Comparison of ENCODE assay signal across 28 cellular contexts in genomic region chr2:180268006-180268405, GRCh38.
"Had no signal": no experiment of that assay in that cellular context is flagged by ENCODE, and none has a peak within 500 bp of the region (broad histone marks: within the 10 kb centered on the region; RNA-seq: fewer than 3 reads in every experiment).

No MANE protein-coding gene starts in this region.

- H3K9me3 ChIP-seq: lower lobe of right lung, right lobe of liver, thyroid gland, upper lobe of left lung, vagina had no signal

- ATAC-seq: left lung; lower lobe of right lung; natural killer cell; right lobe of liver; stimulated activated naive B cell treated with anti-CD40 and anti-IgM and Interleukin-4, amounts not matched to agents 10 μg/mL and 1 μg/mL and 100 μg/mL, for 72 hours; T-helper 17 cell had no signal

- H3K36me3 Mint-ChIP-seq: brain; natural killer cell; stimulated activated naive B cell treated with anti-CD40 and anti-IgM and Interleukin-4, amounts not matched to agents 10 μg/mL and 1 μg/mL and 100 μg/mL, for 72 hours had no signal

- H3K27ac Mint-ChIP-seq: activated CD4-positive, alpha-beta memory T cell treated with anti-CD3 and anti-CD28 coated beads, Interleukin-2, amount 10 ng/mL, durations not matched to agents 7 days and 5 days; activated CD4-positive, alpha-beta T cell treated with anti-CD3 and anti-CD28 coated beads, Interleukin-2, amount 10 ng/mL, durations not matched to agents 7 days and 5 days; activated T-cell treated with anti-CD3 and anti-CD28 coated beads, Interleukin-2, amount 50 U/mL, for 24 hours; brain; natural killer cell; stimulated activated naive B cell treated with anti-CD40 and anti-IgM and Interleukin-4, amounts not matched to agents 10 μg/mL and 1 μg/mL and 100 μg/mL, for 72 hours; T-helper 17 cell had no signal

- H3K36me3 ChIP-seq: esophagus muscularis mucosa, left lung, lower lobe of right lung, right lobe of liver, stomach, thyroid gland, upper lobe of left lung, vagina, WERI-Rb-1 had no signal

- H3K27me3 ChIP-seq: esophagus muscularis mucosa, left lung, right lobe of liver, stomach, thyroid gland, upper lobe of left lung, vagina had no signal

- H3K9me3 Mint-ChIP-seq: activated CD4-positive, alpha-beta memory T cell treated with anti-CD3 and anti-CD28 coated beads, Interleukin-2, amount 10 ng/mL, durations not matched to agents 7 days and 5 days; activated CD4-positive, alpha-beta T cell treated with anti-CD3 and anti-CD28 coated beads, Interleukin-2, amount 10 ng/mL, durations not matched to agents 7 days and 5 days had no signal

- DNase-seq: activated CD4-positive, alpha-beta memory T cell treated with anti-CD3 and anti-CD28 coated beads, Interleukin-2, amount 10 ng/mL, durations not matched to agents 7 days and 5 days; activated CD4-positive, alpha-beta T cell treated with anti-CD3 and anti-CD28 coated beads, Interleukin-2, amount 10 ng/mL, durations not matched to agents 7 days and 5 days; activated CD4-positive, CD25-positive, alpha-beta regulatory T cell treated with anti-CD3 and anti-CD28 coated beads, Interleukin-2, amount 50 U/mL, for 72 hours; activated CD8-positive, alpha-beta memory T cell treated with anti-CD3 and anti-CD28 coated beads, Interleukin-2, amount 50 U/mL, for 48 hours; activated gamma-delta T cell treated with Interleukin-2 at 50 U/mL for 16 hours; activated naive CD4-positive, alpha-beta T cell treated with anti-CD3 and anti-CD28 coated beads, Interleukin-2, amount 50 U/mL, for 16 hours; activated T-cell treated with anti-CD3 and anti-CD28 coated beads, Interleukin-2, amount 50 U/mL, for 24 hours; anterior cingulate cortex; left lung; lower lobe of right lung; mesenchymal stem cell; natural killer cell; posterior cingulate gyrus; right lobe of liver; stimulated activated CD4-positive, alpha-beta T cell treated with anti-CD3 and anti-CD28 coated beads, Interleukin-1b, Interleukin-23, amount 100 ng/mL, for 48 hours; stimulated activated CD4-positive, alpha-beta T cell treated with anti-CD3 and anti-CD28 coated beads, Interleukin-4, amount 100 ng/mL, for 4 hours; stimulated activated CD8-positive, alpha-beta memory T cell treated with anti-CD3 and anti-CD28 coated beads, Interleukin-4, amount 100 ng/mL, for 48 hours; stimulated activated naive B cell treated with anti-CD40 and anti-IgM and Interleukin-4, amounts not matched to agents 10 μg/mL and 1 μg/mL and 100 μg/mL, for 72 hours; stomach; T-helper 17 cell; T1000; thyroid gland; upper lobe of left lung; WERI-Rb-1 had no signal

- H3K4me3 Mint-ChIP-seq: activated CD4-positive, alpha-beta memory T cell treated with anti-CD3 and anti-CD28 coated beads, Interleukin-2, amount 10 ng/mL, durations not matched to agents 7 days and 5 days; activated CD4-positive, alpha-beta T cell treated with anti-CD3 and anti-CD28 coated beads, Interleukin-2, amount 10 ng/mL, durations not matched to agents 7 days and 5 days; activated T-cell treated with anti-CD3 and anti-CD28 coated beads, Interleukin-2, amount 50 U/mL, for 24 hours; brain; natural killer cell; stimulated activated naive B cell treated with anti-CD40 and anti-IgM and Interleukin-4, amounts not matched to agents 10 μg/mL and 1 μg/mL and 100 μg/mL, for 72 hours; T-helper 17 cell had no signal

- H3K4me3 ChIP-seq: esophagus muscularis mucosa, left lung, lower lobe of right lung, right lobe of liver, skin epidermis, stomach, thyroid gland, upper lobe of left lung, vagina had no signal

- H3K27ac ChIP-seq: esophagus muscularis mucosa, left lung, lower lobe of right lung, right lobe of liver, skin epidermis, stomach, thyroid gland, upper lobe of left lung, vagina, WERI-Rb-1 had no signal

- H3K27me3 Mint-ChIP-seq: activated CD4-positive, alpha-beta memory T cell treated with anti-CD3 and anti-CD28 coated beads, Interleukin-2, amount 10 ng/mL, durations not matched to agents 7 days and 5 days; activated CD4-positive, alpha-beta T cell treated with anti-CD3 and anti-CD28 coated beads, Interleukin-2, amount 10 ng/mL, durations not matched to agents 7 days and 5 days; activated T-cell treated with anti-CD3 and anti-CD28 coated beads, Interleukin-2, amount 50 U/mL, for 24 hours; brain; stimulated activated naive B cell treated with anti-CD40 and anti-IgM and Interleukin-4, amounts not matched to agents 10 μg/mL and 1 μg/mL and 100 μg/mL, for 72 hours; T-helper 17 cell had no signal

- H3K4me1 Mint-ChIP-seq: activated CD4-positive, alpha-beta memory T cell treated with anti-CD3 and anti-CD28 coated beads, Interleukin-2, amount 10 ng/mL, durations not matched to agents 7 days and 5 days; activated CD4-positive, alpha-beta T cell treated with anti-CD3 and anti-CD28 coated beads, Interleukin-2, amount 10 ng/mL, durations not matched to agents 7 days and 5 days; brain; natural killer cell; stimulated activated naive B cell treated with anti-CD40 and anti-IgM and Interleukin-4, amounts not matched to agents 10 μg/mL and 1 μg/mL and 100 μg/mL, for 72 hours; T-helper 17 cell had no signal

- H3K4me1 ChIP-seq: esophagus muscularis mucosa, left lung, lower lobe of right lung, right lobe of liver, stomach, thyroid gland, upper lobe of left lung, vagina had no signal
